ENCODE assay signal across 26 cellular contexts in genomic region chrX:1163231-1163630, GRCh38. TPM values are rescaled to one million over a fixed set of nuclear protein-coding genes. Genes with fewer than 3 reads are reported as not detected.
"Had no signal": no experiment of that assay in that cellular context is flagged by ENCODE, and none has a peak within 500 bp of the region (broad histone marks: within the 10 kb centered on the region; RNA-seq: fewer than 3 reads in every experiment).

No MANE protein-coding gene starts in this region.

- ATAC-seq: activated naive CD8-positive, alpha-beta T cell treated with anti-CD3 and anti-CD28 coated beads, Interleukin-2, amount 50 U/mL, for 24 hours; activated T-helper 17 cell treated with anti-CD3 and anti-CD28 coated beads, Interleukin-2, amount 50 U/mL, for 72 hours; heart right ventricle; left lobe of liver; lower lobe of right lung; mucosa of descending colon had no signal

- H3K36me3 Mint-ChIP-seq: activated CD4-positive, alpha-beta memory T cell treated with anti-CD3 and anti-CD28 coated beads for 36 hours; naive B cell had no signal

- H3K27ac Mint-ChIP-seq: activated B cell treated with CpG ODN at 0.5 μM for 24 hours; activated CD4-positive, alpha-beta memory T cell treated with anti-CD3 and anti-CD28 coated beads for 36 hours; activated CD4-positive, alpha-beta T cell treated with anti-CD3 and anti-CD28 coated beads for 36 hours; activated naive CD8-positive, alpha-beta T cell treated with anti-CD3 and anti-CD28 coated beads, Interleukin-2, amount 50 U/mL, for 24 hours; activated T-cell treated with anti-CD3 and anti-CD28 coated beads, Interleukin-2, amount 50 U/mL, for 24 hours; activated T-helper 17 cell treated with anti-CD3 and anti-CD28 coated beads, Interleukin-2, amount 50 U/mL, for 72 hours; progenitor cell of endocrine pancreas had no signal

- H3K9me3 Mint-ChIP-seq: activated T-cell treated with anti-CD3 and anti-CD28 coated beads, Interleukin-2, amount 50 U/mL, for 24 hours had no signal

- H3K4me3 Mint-ChIP-seq: activated B cell treated with CpG ODN at 0.5 μM for 24 hours; activated CD4-positive, alpha-beta memory T cell treated with anti-CD3 and anti-CD28 coated beads for 36 hours; activated CD4-positive, alpha-beta T cell treated with anti-CD3 and anti-CD28 coated beads for 36 hours; activated naive CD8-positive, alpha-beta T cell treated with anti-CD3 and anti-CD28 coated beads, Interleukin-2, amount 50 U/mL, for 24 hours; activated T-cell treated with anti-CD3 and anti-CD28 coated beads, Interleukin-2, amount 50 U/mL, for 24 hours; activated T-helper 17 cell treated with anti-CD3 and anti-CD28 coated beads, Interleukin-2, amount 50 U/mL, for 72 hours had no signal

- DNase-seq: activated B cell treated with CpG ODN at 0.5 μM for 24 hours; activated CD4-positive, alpha-beta memory T cell treated with anti-CD3 and anti-CD28 coated beads for 36 hours; activated CD4-positive, alpha-beta T cell treated with anti-CD3 and anti-CD28 coated beads for 36 hours; activated naive CD4-positive, alpha-beta T cell; activated naive CD8-positive, alpha-beta T cell treated with anti-CD3 and anti-CD28 coated beads, Interleukin-2, amount 50 U/mL, for 24 hours; activated T-cell treated with anti-CD3 and anti-CD28 coated beads, Interleukin-2, amount 50 U/mL, for 24 hours; cortex of kidney; foreskin fibroblast; heart right ventricle; lower lobe of right lung; mesendoderm; mucosa of descending colon; naive B cell; retina; sigmoid colon; stimulated activated CD4-positive, alpha-beta T cell treated with anti-CD3 and anti-CD28 coated beads, Interleukin-2, amount 100 ng/mL, for 48 hours; stimulated activated naive CD4-positive, alpha-beta T cell treated with Interleukin-2 at 50 U/mL for 16 hours; substantia nigra; thyroid gland had no signal

RNA-seq across cellular contexts. Expression of gene CRLF2, which starts 49.2 kb away (rescaled TPM):
- total RNA-seq: activated B cell treated with CpG ODN at 0.5 μM for 24 hours, cerebellum, epithelial cell of proximal tubule, fibroblast of lung, left lobe of liver, progenitor cell of endocrine pancreas, smooth muscle cell, thyroid gland had no signal
